Comparison of ENCODE assay signal across 16 cellular contexts in the genomic region with DNA sequence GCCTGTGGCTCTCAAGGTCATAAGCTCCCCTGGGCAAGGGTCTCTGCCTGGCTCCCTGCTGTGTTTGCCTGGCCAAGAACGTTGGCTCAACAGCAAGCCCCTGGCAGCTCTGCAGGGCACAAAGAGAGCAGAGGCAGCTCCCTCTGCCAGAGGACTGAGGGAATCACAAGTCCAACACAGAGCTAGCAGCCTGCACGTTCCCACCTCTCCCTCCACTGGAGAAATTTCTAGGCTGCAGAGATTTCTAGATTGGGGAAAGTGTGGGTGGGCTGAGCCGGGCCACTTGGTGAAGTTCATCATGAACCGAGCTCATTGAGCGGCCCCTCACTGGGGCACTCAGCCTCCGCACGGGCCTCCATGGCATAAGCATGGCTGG. TPM values are rescaled to one million over a fixed set of nuclear protein-coding genes. Genes with fewer than 3 reads are reported as not detected.
DNase-seq lines count a peak whose midpoint lies in the region; ATAC-seq and TF ChIP-seq lines count a peak whose summit lies in the region.
"Had no signal": no experiment of that assay in that cellular context is flagged by ENCODE, and none has a peak within 500 bp of the region (broad histone marks: within the 10 kb centered on the region; RNA-seq: fewer than 3 reads in every experiment).

No MANE protein-coding gene starts in this region.

- no peak overlapping the region for H2BK12ac ChIP-seq in H9 (ENCODE audit: insufficient read length, low read depth, low read length)

- TF ChIP-seq CTCF in H9 (conservative IDR thresholded peaks at IDR 0.05) (no peak), right atrium auricular region (IDR thresholded peaks at IDR 0.05) (peak in 1 of 2 donors; percentile 37), stomach (IDR thresholded peaks at IDR 0.05) (no peak), GM20000 (IDR thresholded peaks at IDR 0.05; ENCODE audit: extremely low read depth, missing control alignments) (no peak)

- no peaks in the 10 kb centered on the region for H3K27me3 Mint-ChIP-seq in H9 (ENCODE audit: low read depth)
- H3K27me3 Mint-ChIP-seq: activated B cell treated with CpG ODN at 0.5 μM for 24 hours, naive B cell had no signal

- no peak overlapping the region for H4K91ac ChIP-seq in H9 (ENCODE audit: insufficient read length, low read depth, low read length)

- DNase-seq in H9 (no peak), dermis blood vessel endothelial cell (peak; percentile 41), right atrium auricular region (ENCODE audit: low spot score) (no peak), stomach (no peak), GM20000 (ENCODE audit: low spot score) (no peak)
- no peak for DNase-seq in activated naive CD4-positive, alpha-beta T cell treated with anti-CD3 and anti-CD28 coated beads, Interleukin-2, amount 50 U/mL, for 72 hours (ENCODE audit: low spot score in 2 of 2)
- DNase-seq: activated B cell treated with CpG ODN at 0.5 μM for 24 hours, amniotic stem cell, MV-4-11, naive B cell, NCI-H774, T-helper 1 cell had no signal

- H2BK15ac ChIP-seq in H9 (ENCODE audit: low read depth, low read length) = no peak overlapping the region

- H3K27ac ChIP-seq in H9 (ENCODE audit: insufficient read length, low read depth, low read length) = no peak overlapping the region
- H3K27ac ChIP-seq in right atrium auricular region = peak overlapping the region; percentile 29 to 42
- H3K27ac ChIP-seq in stomach = peak overlapping the region in 3 of 5 donors; percentile 76 to 87 (median 81)
- H3K27ac ChIP-seq: left lung had no signal

- no peak overlapping the region for H4K8ac ChIP-seq in H9 (replicated peaks; ENCODE audit: insufficient read length, low read depth, low read length)

- no peak overlapping the region for H3K56ac ChIP-seq in H9 (ENCODE audit: insufficient read length, low read depth, low read length)

- no peak overlapping the region for H2AFZ ChIP-seq in H9 (ENCODE audit: low read length)

- intact Hi-C loops in stomach (cut with DNase I; ENCODE audit: low total_unique reads) = no loop called here

- H3T11ph ChIP-seq in H9 (ENCODE audit: low read length) = no peak overlapping the region

- no peak overlapping the region for H3K4me3 Mint-ChIP-seq in H9
- H3K4me3 Mint-ChIP-seq: activated B cell treated with CpG ODN at 0.5 μM for 24 hours, naive B cell had no signal

- H4K20me1 ChIP-seq in H9 (ENCODE audit: control insufficient read depth, insufficient read depth, insufficient read length) = peaks cover 3% of the 10 kb centered on the region

- no peak overlapping the region for H2BK120ac ChIP-seq in H9 (ENCODE audit: low read depth, low read length, poor library complexity, severe bottlenecking)

- no peak overlapping the region for H3K9ac ChIP-seq in H9 (ENCODE audit: extremely low read depth, insufficient read length, low read length)

- H4K5ac ChIP-seq in H9 (ENCODE audit: insufficient read length, low read depth, low read length) = no peak overlapping the region

- H3K36me3 Mint-ChIP-seq in H9 (ENCODE audit: insufficient read depth in 1 of 3, low read depth in 3 of 3) = peaks cover 3 to 37% (median 24%) of the 10 kb centered on the region in 3 experiments
- H3K36me3 Mint-ChIP-seq in activated naive CD4-positive, alpha-beta T cell treated with anti-CD3 and anti-CD28 coated beads, Interleukin-2, amount 50 U/mL, for 72 hours = no peaks in the 10 kb centered on the region
- H3K36me3 Mint-ChIP-seq: naive B cell had no signal

- H2AK5ac ChIP-seq in H9 (ENCODE audit: insufficient read length, low read length) = no peak overlapping the region

- no peaks in the 10 kb centered on the region for H3K79me1 ChIP-seq in H9 (ENCODE audit: insufficient read depth, low read depth, low read length, poor library complexity, severe bottlenecking)

- H3K9me3 ChIP-seq in H9 (ENCODE audit: control insufficient read depth, low read depth, low read length) = no peaks in the 10 kb centered on the region
- no peaks in the 10 kb centered on the region for H3K9me3 ChIP-seq in right atrium auricular region
- H3K9me3 ChIP-seq in stomach = no peaks in the 10 kb centered on the region
- H3K9me3 ChIP-seq: left lung had no signal

- H3K23ac ChIP-seq in H9 (ENCODE audit: insufficient read length, low read depth, low read length) = no peak overlapping the region

- H3K4me1 ChIP-seq in H9 (ENCODE audit: insufficient read depth, low read length) (no peaks in the 10 kb centered on the region; the same call in 1 of the 2 replicates), right atrium auricular region (peaks cover 0 to 28% of the 10 kb centered on the region in 2 donors), stomach (peaks cover 20 to 84% (median 51%) of the 10 kb centered on the region in 4 donors)
- H3K4me1 ChIP-seq: left lung had no signal

- no peak for ATAC-seq in activated naive CD4-positive, alpha-beta T cell treated with anti-CD3 and anti-CD28 coated beads, Interleukin-2, amount 50 U/mL, for 72 hours
- no peak for ATAC-seq in GM21737 (IDR thresholded peaks at IDR 0.05; ENCODE audit: unreplicated experiment)
- no peak for ATAC-seq in HG02763 (IDR thresholded peaks at IDR 0.05; ENCODE audit: unreplicated experiment)
- ATAC-seq: left lung had no signal

- H2BK20ac ChIP-seq in H9 (ENCODE audit: low read depth, low read length, poor library complexity, severe bottlenecking) = no peak overlapping the region

- no peaks in the 10 kb centered on the region for H3K23me2 ChIP-seq in H9 (ENCODE audit: insufficient read length, low read depth, low read length, poor library complexity, severe bottlenecking)

- no peak overlapping the region for H3K4me3 ChIP-seq in right atrium auricular region
- H3K4me3 ChIP-seq in stomach = no peak overlapping the region
- H3K4me3 ChIP-seq: left lung had no signal

- H3K79me2 ChIP-seq in H9 (ENCODE audit: insufficient read depth, low read length) = no peaks in the 10 kb centered on the region

- no peak overlapping the region for H3K4ac ChIP-seq in H9 (ENCODE audit: low read depth, low read length)

- H3K4me2 ChIP-seq in H9 (ENCODE audit: insufficient read depth, insufficient read length, low read length) = no peak overlapping the region

- H3K36me3 ChIP-seq in right atrium auricular region (peaks cover 88% of the 10 kb centered on the region), stomach (peaks cover 55 to 99% (median 94%) of the 10 kb centered on the region in 4 donors)

- no peak overlapping the region for H2BK5ac ChIP-seq in H9 (ENCODE audit: insufficient read length, low read length)

- H3K27me3 ChIP-seq in H9 (ENCODE audit: insufficient read depth, low read length) (no peaks in the 10 kb centered on the region), right atrium auricular region (no peaks in the 10 kb centered on the region), stomach (no peaks in the 10 kb centered on the region)
- H3K27me3 ChIP-seq: left lung had no signal

- H3K27ac Mint-ChIP-seq in H9 = peak overlapping the region in 2 of 3 experiments; percentile 48 to 64; a peak in 3 of 7 replicates
- H3K27ac Mint-ChIP-seq in activated naive CD4-positive, alpha-beta T cell treated with anti-CD3 and anti-CD28 coated beads, Interleukin-2, amount 50 U/mL, for 72 hours = no peak overlapping the region
- H3K27ac Mint-ChIP-seq: activated B cell treated with CpG ODN at 0.5 μM for 24 hours; activated T-helper 2 cell treated with anti-CD3 and anti-CD28 coated beads, Interferon-gamma antibody, Interleukin-2, Interleukin-4, amounts not matched to agents 10 μg/mL and 5 μg/mL and 100 μg/mL, durations not matched to agents 14 hours and 24 hours and 36 hours; naive B cell had no signal

- TF ChIP-seq POLR2A in stomach (IDR thresholded peaks at IDR 0.05) = no peak

- no CpG with 5 or more reads among the region's 7 CpGs for whole genome bisulfite sequencing in H9 (ENCODE audit: extremely low coverage, insufficient read length, low lambda C conversion rate)
- 67 to 78% (median 71%) methylated on average over 3 to 7 of the region's 7 CpGs for WGBS in stomach, 5 donors

- peaks cover 7 to 11% of the 10 kb centered on the region in 2 experiments for H3K4me1 Mint-ChIP-seq in H9
- H3K4me1 Mint-ChIP-seq: activated B cell treated with CpG ODN at 0.5 μM for 24 hours had no signal

- TF ChIP-seq EP300 in stomach (IDR thresholded peaks at IDR 0.05) = no peak

- no peaks in the 10 kb centered on the region for H3K9me3 Mint-ChIP-seq in H9
- H3K9me3 Mint-ChIP-seq in activated naive CD4-positive, alpha-beta T cell treated with anti-CD3 and anti-CD28 coated beads, Interleukin-2, amount 50 U/mL, for 72 hours = no peaks in the 10 kb centered on the region
- H3K9me3 Mint-ChIP-seq: activated B cell treated with CpG ODN at 0.5 μM for 24 hours; activated T-helper 2 cell treated with anti-CD3 and anti-CD28 coated beads, Interferon-gamma antibody, Interleukin-2, Interleukin-4, amounts not matched to agents 10 μg/mL and 5 μg/mL and 100 μg/mL, durations not matched to agents 14 hours and 24 hours and 36 hours; naive B cell had no signal

- H3K18ac ChIP-seq in H9 (ENCODE audit: insufficient read length, low read depth, low read length) = no peak overlapping the region

- H3K14ac ChIP-seq in H9 (ENCODE audit: insufficient read depth, low read length) = no peak overlapping the region

RNA-seq across cellular contexts. Expression of gene ZFYVE21, which starts 19.8 kb away (rescaled TPM):
- total RNA-seq in H9 (2021) (49.7 and 50.5 TPM in 2 replicates), dermis blood vessel endothelial cell (108 and 138 TPM in 2 replicates), right atrium auricular region (10 to 100 TPM; 43.7 to 71.6 TPM), stomach (100 to 1,000 TPM in 2 of 5 donors, 10 to 100 TPM in 3; 28.0 to 150 (median 64.8) TPM)
- polyA plus RNA-seq in stomach = 10 to 100 TPM; 51.9 to 95.5 (median 81.0) TPM
- 10 to 100 TPM; 15.3 to 16.4 TPM for total RNA-seq in activated naive CD4-positive, alpha-beta T cell treated with anti-CD3 and anti-CD28 coated beads, Interleukin-2, amount 50 U/mL, for 72 hours

RNA-seq across cellular contexts. Expression of gene XRCC3, which starts 20.2 kb away (rescaled TPM):
- 42.6 and 45.3 TPM in 2 replicates for total RNA-seq in H9 (2021)
- total RNA-seq in dermis blood vessel endothelial cell = 18.2 and 26.9 TPM in 2 replicates
- 1 to 10 TPM; 2.1 to 3.6 TPM for total RNA-seq in right atrium auricular region
- 10 to 100 TPM in 2 of 5 donors, 1 to 10 TPM in 3; 2.6 to 70.1 (median 7.0) TPM for total RNA-seq in stomach
- 1 to 10 TPM; 3.5 to 6.2 (median 3.8) TPM for polyA plus RNA-seq in stomach
- total RNA-seq in activated naive CD4-positive, alpha-beta T cell treated with anti-CD3 and anti-CD28 coated beads, Interleukin-2, amount 50 U/mL, for 72 hours = 10 to 100 TPM; 45.8 to 46.4 TPM

Comparison
In these comparisons a context has a peak if more than half of its experiments do, and no peak if none do; other contexts are left out.
1. H3K27ac Mint-ChIP-seq: peak in H9 (2 of 3); none in activated naive CD4-positive, alpha-beta T cell treated with anti-CD3 and anti-CD28 coated beads, Interleukin-2, amount 50 U/mL, for 72 hours (0 of 2).